In genomic region chr9:123941535-123942070, GRCh38 we compare ENCODE assay signal across 21 cellular contexts. TPM values are rescaled to one million over a fixed set of nuclear protein-coding genes. Genes with fewer than 3 reads are reported as not detected.
DNase-seq lines count a peak whose midpoint lies in the region; ATAC-seq and TF ChIP-seq lines count a peak whose summit lies in the region.
"Had no signal": no experiment of that assay in that cellular context is flagged by ENCODE, and none has a peak within 500 bp of the region (broad histone marks: within the 10 kb centered on the region; RNA-seq: fewer than 3 reads in every experiment).

No MANE protein-coding gene starts in this region.

- no peaks in the 10 kb centered on the region for H4K20me1 ChIP-seq in OCI-LY3 (ENCODE audit: insufficient read depth, low read length)

- H3K9ac ChIP-seq in OCI-LY3 (ENCODE audit: low read length): no peak overlapping the region

- no peak overlapping the region for H2AFZ ChIP-seq in OCI-LY3 (ENCODE audit: low read depth, low read length)
- H2AFZ ChIP-seq: PC-9 had no signal

- H3K9me3 ChIP-seq in OCI-LY3 (ENCODE audit: insufficient read depth, low read length) (no peaks in the 10 kb centered on the region), mucosa of descending colon (no peaks in the 10 kb centered on the region)
- H3K9me3 ChIP-seq: SJSA1 had no signal

- ATAC-seq in mucosa of descending colon (peak; percentile 58), HG03045 (IDR thresholded peaks at IDR 0.05; ENCODE audit: unreplicated experiment) (no peak), HG02610 (IDR thresholded peaks at IDR 0.05; ENCODE audit: unreplicated experiment) (no peak)
- ATAC-seq: Right ventricle myocardium inferior had no signal

- peak overlapping the region; percentile 58 for H3K4me2 ChIP-seq in OCI-LY3 (ENCODE audit: low read length)
- H3K4me2 ChIP-seq: PC-9 had no signal

- H3K36me3 ChIP-seq in OCI-LY3 (replicated peaks; ENCODE audit: low read depth, low read length) (no peaks in the 10 kb centered on the region), mucosa of descending colon (ENCODE audit: low read depth) (no peaks in the 10 kb centered on the region)
- H3K36me3 ChIP-seq: HAP-1, SJSA1 had no signal

- DNase-seq in NCI-H2029 (lab: John Stamatoyannopoulos, UW): peak; percentile 38
- DNase-seq in NCI-H2029 treated with DMSO at 0.1 percent for 48 hours (lab: John Stamatoyannopoulos, UW): no peak
- peak in 1 of 3 donors; percentile 76 for DNase-seq in mucosa of descending colon
- peak; percentile 54 for DNase-seq in retina
- no peak for DNase-seq in GM10248 (ENCODE audit: extremely low spot score)
- DNase-seq: DMS53; GOT3; Kasumi-1; NCI-H1092 treated with DMSO at 0.1 percent for 48 hours; NCI-H1436 treated with DMSO at 0.1 percent for 48 hours; NCI-H2081; NCI-H524; NCI-H82; NK-92 treated with Interleukin-12 subunit alpha and Interleukin-12 subunit beta, amount 100 ng/mL, for 24 hours; PC-9 had no signal

- H3K4me3 ChIP-seq in OCI-LY3 (ENCODE audit: low read length) (no peak overlapping the region), mucosa of descending colon (no peak overlapping the region)
- H3K4me3 ChIP-seq: HAP-1, PC-9, SJSA1 had no signal

- CTCF ChIA-PET in GM10248 (lab: Yijun Ruan, JAX): interaction anchor here (0.9 to 2.6 kb wide), 4 partner anchors 10 to 99 kb away, joined by 3 to 9 read pairs (median 6); no protein-coding TSS in a partner anchor

- no peaks in the 10 kb centered on the region for H3K27me3 ChIP-seq in OCI-LY3 (ENCODE audit: low read depth, low read length)
- H3K27me3 ChIP-seq: SJSA1 had no signal

- H3K4me1 ChIP-seq in OCI-LY3 (ENCODE audit: low read length) (peaks cover 41% of the 10 kb centered on the region), mucosa of descending colon (ENCODE audit: low read depth) (peaks cover 11% of the 10 kb centered on the region)
- H3K4me1 ChIP-seq: HAP-1, SJSA1 had no signal

- TF ChIP-seq CTCF in OCI-LY3 (IDR thresholded peaks at IDR 0.05; ENCODE audit: low read depth, low read length) (no peak), mucosa of descending colon (IDR thresholded peaks at IDR 0.05) (no peak), GM10248 (IDR thresholded peaks at IDR 0.05; ENCODE audit: control extremely low read depth, extremely low read depth, low read depth, missing control alignments) (no peak)

- H3K27ac ChIP-seq in OCI-LY3 (ENCODE audit: low read length): peak overlapping the region; percentile 53; the same call in 1 of the 2 replicates
- H3K27ac ChIP-seq: PC-9, SJSA1 had no signal

- no peaks in the 10 kb centered on the region for H3K79me2 ChIP-seq in OCI-LY3 (ENCODE audit: low read length)

- POLR2A ChIA-PET in GM10248 (lab: Yijun Ruan, JAX): no interaction called here

- intact Hi-C loops in mucosa of descending colon (cut with DNase I, micrococcal nuclease): no loop called here

RNA-seq across cellular contexts. Expression of gene DENND1A, which starts 11.7 kb away (rescaled TPM):
- 10 to 100 TPM; 32.8 to 50.0 (median 35.1) TPM for total RNA-seq in mucosa of descending colon

Comparison
In these comparisons a context has a peak if more than half of its experiments do, and no peak if none do; other contexts are left out.
1. DNase-seq: peak in NCI-H2029 (single experiment) and retina (single experiment); none in NCI-H2029 treated with DMSO at 0.1 percent for 48 hours (single experiment) and GM10248 (single experiment).